Comparison of ENCODE assay signal across 14 cellular contexts in the genomic region with DNA sequence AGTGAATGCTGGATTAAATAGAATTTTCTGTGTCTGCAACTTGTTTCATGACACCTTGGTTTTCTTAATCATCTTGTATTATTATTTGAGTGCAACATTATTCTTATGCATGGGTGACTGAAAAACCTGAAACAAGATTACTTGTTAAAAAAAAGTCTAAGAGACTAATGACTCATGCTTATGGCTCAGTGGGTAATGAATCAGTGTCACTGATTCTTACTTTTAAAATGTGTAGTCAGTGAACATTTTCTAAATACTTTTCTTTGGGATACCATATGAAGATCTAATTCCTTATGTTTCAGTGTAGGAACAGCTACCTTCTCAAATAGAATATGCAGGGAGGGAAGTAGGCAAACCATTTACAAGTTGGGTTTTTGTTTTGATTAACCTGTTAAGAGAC.
DNase-seq lines count a peak whose midpoint lies in the region; ATAC-seq, FAIRE-seq and TF ChIP-seq lines count a peak whose summit lies in the region.
"Had no signal": no experiment of that assay in that cellular context is flagged by ENCODE, and none has a peak within 500 bp of the region (broad histone marks: within the 10 kb centered on the region; RNA-seq: fewer than 3 reads in every experiment).

No MANE protein-coding gene starts in this region.

- H4K20me1 ChIP-seq in endothelial cell of umbilical vein (replicated peaks; ENCODE audit: control insufficient read depth, extremely low read depth, insufficient read depth, low read length) (no peaks in the 10 kb centered on the region), osteoblast (ENCODE audit: insufficient read depth, low read length) (no peaks in the 10 kb centered on the region)

- in situ Hi-C loops in Caki2 (cut with HindIII; ENCODE audit: low pct_unique_long_range_greater_than_20kb, low sequenced_read_pairs): no loop called here

- H3K36me3 ChIP-seq in endothelial cell of umbilical vein (ENCODE audit: control insufficient read depth in 2 of 2, extremely low read depth in 1 of 2, insufficient read depth in 2 of 2, low read length in 2 of 2): no peaks in the 10 kb centered on the region
- H3K36me3 ChIP-seq in osteoblast (ENCODE audit: insufficient read depth, low read length): no peaks in the 10 kb centered on the region

- H3K27ac ChIP-seq in endothelial cell of umbilical vein (ENCODE audit: insufficient read depth, low read depth, low read length) (no peak overlapping the region), osteoblast (ENCODE audit: low read depth, low read length) (peak overlapping the region; percentile 21)

- H3K4me3 Mint-ChIP-seq in activated naive CD4-positive, alpha-beta T cell treated with anti-CD3 and anti-CD28 coated beads, Interleukin-2, amount 10 ng/mL, durations not matched to agents 7 days and 5 days: no peak overlapping the region
- H3K4me3 Mint-ChIP-seq: activated CD4-positive, alpha-beta T cell treated with anti-CD3 and anti-CD28 coated beads, Interleukin-2, amount 10 ng/mL, durations not matched to agents 24 days and 14 days; dendritic cell treated with granulocyte-macrophage colony-stimulating factor and Interleukin-4, amounts not matched to agents 40 ng/mL and 50 ng/mL, for 4 days; stimulated activated naive B cell treated with anti-CD40 and anti-IgM and Interleukin-4, amounts not matched to agents 10 μg/mL and 1 μg/mL and 100 μg/mL, for 72 hours; T-cell had no signal

- no peaks in the 10 kb centered on the region for H3K27me3 Mint-ChIP-seq in activated naive CD4-positive, alpha-beta T cell treated with anti-CD3 and anti-CD28 coated beads, Interleukin-2, amount 10 ng/mL, durations not matched to agents 7 days and 5 days
- H3K27me3 Mint-ChIP-seq: dendritic cell treated with granulocyte-macrophage colony-stimulating factor and Interleukin-4, amounts not matched to agents 40 ng/mL and 50 ng/mL, for 4 days had no signal

- H3K4me1 Mint-ChIP-seq in activated naive CD4-positive, alpha-beta T cell treated with anti-CD3 and anti-CD28 coated beads, Interleukin-2, amount 10 ng/mL, durations not matched to agents 7 days and 5 days: no peaks in the 10 kb centered on the region
- H3K4me1 Mint-ChIP-seq: activated CD4-positive, alpha-beta T cell treated with anti-CD3 and anti-CD28 coated beads, Interleukin-2, amount 10 ng/mL, durations not matched to agents 24 days and 14 days; stimulated activated naive B cell treated with anti-CD40 and anti-IgM and Interleukin-4, amounts not matched to agents 10 μg/mL and 1 μg/mL and 100 μg/mL, for 72 hours; T-cell had no signal

- no peaks in the 10 kb centered on the region for H3K36me3 Mint-ChIP-seq in activated naive CD4-positive, alpha-beta T cell treated with anti-CD3 and anti-CD28 coated beads, Interleukin-2, amount 10 ng/mL, durations not matched to agents 7 days and 5 days
- H3K36me3 Mint-ChIP-seq: stimulated activated naive B cell treated with anti-CD40 and anti-IgM and Interleukin-4, amounts not matched to agents 10 μg/mL and 1 μg/mL and 100 μg/mL, for 72 hours; T-cell had no signal

- no peaks in the 10 kb centered on the region for H3K9me3 Mint-ChIP-seq in activated naive CD4-positive, alpha-beta T cell treated with anti-CD3 and anti-CD28 coated beads, Interleukin-2, amount 10 ng/mL, durations not matched to agents 7 days and 5 days
- H3K9me3 Mint-ChIP-seq: activated CD4-positive, alpha-beta T cell treated with anti-CD3 and anti-CD28 coated beads, Interleukin-2, amount 10 ng/mL, durations not matched to agents 24 days and 14 days; dendritic cell treated with granulocyte-macrophage colony-stimulating factor and Interleukin-4, amounts not matched to agents 40 ng/mL and 50 ng/mL, for 4 days; stimulated activated naive B cell treated with anti-CD40 and anti-IgM and Interleukin-4, amounts not matched to agents 10 μg/mL and 1 μg/mL and 100 μg/mL, for 72 hours; T-cell had no signal

- TF ChIP-seq CTCF in endothelial cell of umbilical vein (IDR thresholded peaks at IDR 0.05; ENCODE audit: extremely low read depth in 1 of 2, insufficient read depth in 1 of 2, low read depth in 1 of 2, low read length in 2 of 2) (no peak), osteoblast (IDR thresholded peaks at IDR 0.05; ENCODE audit: extremely low read depth, low read depth, low read length) (no peak), lower leg skin (IDR thresholded peaks at IDR 0.05) (no peak)

- no peaks in the 10 kb centered on the region for H3K9me3 ChIP-seq in endothelial cell of umbilical vein (replicated peaks; ENCODE audit: control insufficient read depth, insufficient read depth, low read length)
- H3K9me3 ChIP-seq in osteoblast (ENCODE audit: low read depth, low read length): no peaks in the 10 kb centered on the region

- H3K4me3 ChIP-seq in endothelial cell of umbilical vein (replicated peaks in 1 of 3; ENCODE audit: insufficient read depth in 1 of 3, low read depth in 1 of 3, low read length in 3 of 3) (no peak overlapping the region), osteoblast (ENCODE audit: insufficient read depth, low read length) (no peak overlapping the region), lower leg skin (ENCODE audit: low read depth, poor library complexity, severe bottlenecking) (no peak overlapping the region)

- CTCF ChIA-PET in endothelial cell of umbilical vein (lab: Charles Lee): interaction anchor here (1.4 to 1.6 kb wide), 2 partner anchors 122 to 1335 kb away, joined by 11 to 16 read pairs; no protein-coding TSS in a partner anchor
- CTCF ChIA-PET in activated naive CD4-positive, alpha-beta T cell treated with anti-CD3 and anti-CD28 coated beads, Interleukin-2, amount 10 ng/mL, durations not matched to agents 7 days and 5 days (lab: Charles Lee): no interaction called here

- H2AFZ ChIP-seq in endothelial cell of umbilical vein (ENCODE audit: low read depth, low read length): no peak overlapping the region
- H2AFZ ChIP-seq in osteoblast (ENCODE audit: low read length): no peak overlapping the region

- FAIRE-seq in endothelial cell of umbilical vein (lab: Jason Lieb, UNC): no peak
- FAIRE-seq: HepG2 had no signal

- TF ChIP-seq POLR2A in endothelial cell of umbilical vein (IDR thresholded peaks at IDR 0.05; ENCODE audit: low read depth, low read length): no peak
- TF ChIP-seq POLR2A in lower leg skin (IDR thresholded peaks at IDR 0.05): no peak

- H3K9me1 ChIP-seq in endothelial cell of umbilical vein (replicated peaks; ENCODE audit: control insufficient read depth, extremely low read depth, insufficient read depth, low read length): no peaks in the 10 kb centered on the region

- no peaks in the 10 kb centered on the region for H3K79me2 ChIP-seq in endothelial cell of umbilical vein (ENCODE audit: control insufficient read depth, insufficient read depth, low read length)
- H3K79me2 ChIP-seq in osteoblast (ENCODE audit: insufficient read depth, low read length): no peaks in the 10 kb centered on the region

- BruUV-seq in endothelial cell of umbilical vein (replicated peaks; lab: Mats Ljungman, UMichigan): no TSS peak

- intact Hi-C loops in endothelial cell of umbilical vein (cut with micrococcal nuclease) (loop anchor here (1.0 to 10.0 kb wide), 2 partner anchors 1332 to 1566 kb away; no protein-coding TSS in a partner anchor), lower leg skin (cut with DNase I; ENCODE audit: low total_unique reads) (no loop called here)

- DNase-seq in Caki2 (ENCODE audit: low read depth) (peak; percentile 71), NCI-H226 (peak; percentile 60), endothelial cell of umbilical vein (ENCODE audit: low read depth, low spot score) (peak; percentile 47), osteoblast (ENCODE audit: insufficient read length, low spot score, missing footprints) (peak; percentile 85), MV-4-11 (lab: John Stamatoyannopoulos, UW) (no peak), lower leg skin (ENCODE audit: low spot score in 2 of 2) (no peak)
- no peak for DNase-seq in activated naive CD4-positive, alpha-beta T cell treated with anti-CD3 and anti-CD28 coated beads, Interleukin-2, amount 10 ng/mL, durations not matched to agents 7 days and 5 days
- DNase-seq: activated CD4-positive, alpha-beta T cell treated with anti-CD3 and anti-CD28 coated beads, Interleukin-2, amount 10 ng/mL, durations not matched to agents 24 days and 14 days; hypothalamus; stimulated activated naive B cell treated with anti-CD40 and anti-IgM and Interleukin-4, amounts not matched to agents 10 μg/mL and 1 μg/mL and 100 μg/mL, for 72 hours; T-cell had no signal

- no peak overlapping the region for H3K27ac Mint-ChIP-seq in activated naive CD4-positive, alpha-beta T cell treated with anti-CD3 and anti-CD28 coated beads, Interleukin-2, amount 10 ng/mL, durations not matched to agents 7 days and 5 days
- H3K27ac Mint-ChIP-seq: activated CD4-positive, alpha-beta T cell treated with anti-CD3 and anti-CD28 coated beads, Interleukin-2, amount 10 ng/mL, durations not matched to agents 24 days and 14 days; dendritic cell treated with granulocyte-macrophage colony-stimulating factor and Interleukin-4, amounts not matched to agents 40 ng/mL and 50 ng/mL, for 4 days; stimulated activated naive B cell treated with anti-CD40 and anti-IgM and Interleukin-4, amounts not matched to agents 10 μg/mL and 1 μg/mL and 100 μg/mL, for 72 hours; T-cell had no signal

- no peak for ATAC-seq in HG03442 (IDR thresholded peaks at IDR 0.05; ENCODE audit: unreplicated experiment)
- ATAC-seq: HepG2; stimulated activated naive B cell treated with anti-CD40 and anti-IgM and Interleukin-4, amounts not matched to agents 10 μg/mL and 1 μg/mL and 100 μg/mL, for 72 hours; T-cell had no signal

- H3K4me1 ChIP-seq in endothelial cell of umbilical vein (ENCODE audit: control insufficient read depth, extremely low read depth, insufficient read depth, low read length): peaks cover 2% of the 10 kb centered on the region
- H3K4me1 ChIP-seq in osteoblast (ENCODE audit: insufficient read depth, low read length): peaks cover 26% of the 10 kb centered on the region

- no peak overlapping the region for H3K4me2 ChIP-seq in endothelial cell of umbilical vein (ENCODE audit: insufficient read depth, low read length)
- H3K4me2 ChIP-seq in osteoblast (ENCODE audit: insufficient read depth, low read length): peak overlapping the region; percentile 14

- no peak overlapping the region for H3K9ac ChIP-seq in endothelial cell of umbilical vein (replicated peaks; ENCODE audit: extremely low read depth, insufficient read depth, low read length)

- no peaks in the 10 kb centered on the region for H3K27me3 ChIP-seq in endothelial cell of umbilical vein (ENCODE audit: control insufficient read depth in 2 of 2, insufficient read depth in 2 of 2, low read length in 2 of 2)
- H3K27me3 ChIP-seq in osteoblast (ENCODE audit: insufficient read depth, low read length): peaks cover 4% of the 10 kb centered on the region

- POLR2A ChIA-PET in endothelial cell of umbilical vein (lab: Charles Lee): no interaction called here

- dilution Hi-C loops in endothelial cell of umbilical vein (cut with MboI; ENCODE audit: extremely low pct_ligation_motif_present, low sequenced_read_pairs): no loop called here

TF ChIP-seq in endothelial cell of umbilical vein, 7 proteins besides CTCF, POLR2A, EP300 and RAD21 (continues in another document):
- TF ChIP-seq, protein P1, sequence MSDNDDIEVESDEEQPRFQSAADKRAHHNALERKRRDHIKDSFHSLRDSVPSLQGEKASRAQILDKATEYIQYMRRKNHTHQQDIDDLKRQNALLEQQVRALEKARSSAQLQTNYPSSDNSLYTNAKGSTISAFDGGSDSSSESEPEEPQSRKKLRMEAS (IDR thresholded peaks at IDR 0.05; ENCODE audit: insufficient read depth, insufficient read length): no peak

Comparison
In these comparisons a context has a peak if more than half of its experiments do, and no peak if none do; other contexts are left out.
1. DNase-seq: peak in Caki2 (single experiment), NCI-H226 (single experiment), endothelial cell of umbilical vein (single experiment) and osteoblast (single experiment); none in MV-4-11 (single experiment), activated naive CD4-positive, alpha-beta T cell treated with anti-CD3 and anti-CD28 coated beads, Interleukin-2, amount 10 ng/mL, durations not matched to agents 7 days and 5 days (single experiment) and lower leg skin (0 of 2).